Comparison of ENCODE assay signal across 29 cellular contexts in the genomic region with DNA sequence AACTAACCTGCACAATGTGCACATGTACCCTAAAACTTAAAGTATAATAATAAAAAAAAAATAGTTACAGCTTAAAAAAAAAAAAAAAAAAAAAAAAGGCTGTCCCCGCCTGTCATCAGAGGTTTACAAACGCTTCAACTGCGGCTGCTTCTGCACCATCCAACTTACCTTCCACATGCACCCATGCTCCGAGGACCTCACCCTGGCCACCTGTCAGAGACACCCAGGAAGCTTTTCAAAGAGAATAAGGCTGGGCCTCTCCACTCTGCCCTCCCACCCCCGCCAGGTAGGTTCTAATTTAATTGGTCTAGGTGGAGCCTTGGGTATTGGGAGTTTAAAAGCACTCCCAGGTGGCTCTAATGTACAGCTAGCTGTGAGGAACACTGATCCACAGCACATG.
"Had no signal": no experiment of that assay in that cellular context is flagged by ENCODE, and none has a peak within 500 bp of the region (broad histone marks: within the 10 kb centered on the region; RNA-seq: fewer than 3 reads in every experiment).

No MANE protein-coding gene starts in this region.

- FAIRE-seq: urothelium cell line had no signal

- H3K4me1 Mint-ChIP-seq: stimulated activated effector memory CD8-positive, alpha-beta T cell treated with anti-CD3 and anti-CD28 coated beads, Interleukin-12 subunit alpha, Interleukin-12 subunit beta, amount 100 ng/mL, for 72 hours had no signal

- ATAC-seq: stimulated activated effector memory CD8-positive, alpha-beta T cell treated with anti-CD3 and anti-CD28 coated beads, Interleukin-12 subunit alpha, Interleukin-12 subunit beta, amount 100 ng/mL, for 72 hours; stimulated activated memory B cell treated with anti-CD40 and anti-IgM and Interleukin-4, amounts not matched to agents 10 μg/mL and 1 μg/mL and 100 μg/mL, for 72 hours; stimulated activated naive B cell treated with anti-CD40 and anti-IgM and Interleukin-4, amounts not matched to agents 10 μg/mL and 1 μg/mL and 100 μg/mL, for 72 hours; stimulated activated naive CD8-positive, alpha-beta T cell treated with anti-CD3 and anti-CD28 coated beads, Interleukin-15, amount 100 ng/mL, for 72 hours; stimulated activated naive CD8-positive, alpha-beta T cell treated with anti-CD3 and anti-CD28 coated beads, Interleukin-15, Interleukin-2, amounts not matched to agents 100 U/mL and 50 U/mL, for 24 hours; upper lobe of right lung had no signal

- H3K9me3 ChIP-seq: stomach, suprapubic skin, testis, thoracic aorta, thyroid gland, tibial artery, tibial nerve, transverse colon, upper lobe of left lung, upper lobe of right lung, uterus, vagina had no signal

- H3K9me3 Mint-ChIP-seq: stimulated activated effector memory CD8-positive, alpha-beta T cell treated with anti-CD3 and anti-CD28 coated beads, Interleukin-12 subunit alpha, Interleukin-12 subunit beta, amount 100 ng/mL, for 72 hours; stimulated activated memory B cell treated with anti-CD40 and anti-IgM and Interleukin-4, amounts not matched to agents 10 μg/mL and 1 μg/mL and 100 μg/mL, for 72 hours; stimulated activated naive CD8-positive, alpha-beta T cell treated with anti-CD3 and anti-CD28 coated beads, Interleukin-15, amount 100 ng/mL, for 72 hours; stimulated activated naive CD8-positive, alpha-beta T cell treated with anti-CD3 and anti-CD28 coated beads, Interleukin-15, Interleukin-2, amounts not matched to agents 100 ng/mL and 50 ng/mL, for 24 hours; type B pancreatic cell had no signal

- H3K27ac ChIP-seq: stomach, suprapubic skin, testis, thoracic aorta, thyroid gland, tibial artery, tibial nerve, transverse colon, upper lobe of left lung, upper lobe of right lung, uterus, vagina had no signal

- H3K4me3 Mint-ChIP-seq: stimulated activated effector memory CD8-positive, alpha-beta T cell treated with anti-CD3 and anti-CD28 coated beads, Interleukin-12 subunit alpha, Interleukin-12 subunit beta, amount 100 ng/mL, for 72 hours; stimulated activated memory B cell treated with anti-CD40 and anti-IgM and Interleukin-4, amounts not matched to agents 10 μg/mL and 1 μg/mL and 100 μg/mL, for 72 hours; stimulated activated naive B cell treated with anti-CD40 and anti-IgM and Interleukin-4, amounts not matched to agents 10 μg/mL and 1 μg/mL and 100 μg/mL, for 72 hours; stimulated activated naive CD8-positive, alpha-beta T cell treated with anti-CD3 and anti-CD28 coated beads, Interleukin-15, amount 100 ng/mL, for 72 hours; stimulated activated naive CD8-positive, alpha-beta T cell treated with anti-CD3 and anti-CD28 coated beads, Interleukin-15, Interleukin-2, amounts not matched to agents 100 ng/mL and 50 ng/mL, for 24 hours; type B pancreatic cell had no signal

- H3K36me3 ChIP-seq: stomach, suprapubic skin, thoracic aorta, thyroid gland, tibial artery, tibial nerve, transverse colon, upper lobe of left lung, upper lobe of right lung, uterus, vagina had no signal

- H3K27me3 Mint-ChIP-seq: stimulated activated memory B cell treated with anti-CD40 and anti-IgM and Interleukin-4, amounts not matched to agents 10 μg/mL and 1 μg/mL and 100 μg/mL, for 72 hours had no signal

- DNase-seq: stimulated activated CD4-positive, alpha-beta T cell treated with anti-CD3 and anti-CD28 coated beads, Interleukin-2, amount 100 ng/mL, for 48 hours; stimulated activated CD4-positive, alpha-beta T cell treated with anti-CD3 and anti-CD28 coated beads, Interleukin-4, amount 100 ng/mL, for 1 hour; stimulated activated CD4-positive, alpha-beta T cell treated with anti-CD3 and anti-CD28 coated beads, Interleukin-4, amount 100 ng/mL, for 24 hours; stimulated activated CD4-positive, alpha-beta T cell treated with anti-CD3 and anti-CD28 coated beads, Interleukin-4, amount 100 ng/mL, for 4 hours; stimulated activated CD8-positive, alpha-beta memory T cell treated with anti-CD3 and anti-CD28 coated beads, Interleukin-4, amount 100 ng/mL, for 48 hours; stimulated activated naive B cell treated with anti-CD40 and anti-IgM and Interleukin-4, amounts not matched to agents 10 μg/mL and 1 μg/mL and 100 μg/mL, for 72 hours; stimulated activated naive CD4-positive, alpha-beta T cell; stimulated activated naive CD4-positive, alpha-beta T cell treated with Interleukin-2 at 50 U/mL for 16 hours; stimulated activated naive CD8-positive, alpha-beta T cell treated with anti-CD3 and anti-CD28 coated beads, Interleukin-15, amount 100 ng/mL, for 72 hours; stimulated activated naive CD8-positive, alpha-beta T cell treated with anti-CD3 and anti-CD28 coated beads, Interleukin-15, Interleukin-2, amounts not matched to agents 100 U/mL and 50 U/mL, for 24 hours; stomach; substantia nigra; testis; thyroid gland; tibial artery; transverse colon; trophoblast cell; upper lobe of left lung; upper lobe of right lung; uterus had no signal

- H3K27ac Mint-ChIP-seq: stimulated activated effector memory CD8-positive, alpha-beta T cell treated with anti-CD3 and anti-CD28 coated beads, Interleukin-12 subunit alpha, Interleukin-12 subunit beta, amount 100 ng/mL, for 72 hours; stimulated activated memory B cell treated with anti-CD40 and anti-IgM and Interleukin-4, amounts not matched to agents 10 μg/mL and 1 μg/mL and 100 μg/mL, for 72 hours; stimulated activated naive B cell treated with anti-CD40 and anti-IgM and Interleukin-4, amounts not matched to agents 10 μg/mL and 1 μg/mL and 100 μg/mL, for 72 hours; stimulated activated naive CD8-positive, alpha-beta T cell treated with anti-CD3 and anti-CD28 coated beads, Interleukin-15, amount 100 ng/mL, for 72 hours; stimulated activated naive CD8-positive, alpha-beta T cell treated with anti-CD3 and anti-CD28 coated beads, Interleukin-15, Interleukin-2, amounts not matched to agents 100 ng/mL and 50 ng/mL, for 24 hours; type B pancreatic cell had no signal

- H3K27me3 ChIP-seq: stomach, suprapubic skin, testis, thyroid gland, tibial artery, tibial nerve, transverse colon, upper lobe of left lung, upper lobe of right lung, uterus, vagina had no signal

- H3K4me1 ChIP-seq: stomach, testis, thyroid gland, tibial artery, tibial nerve, transverse colon, upper lobe of left lung, upper lobe of right lung, uterus, vagina had no signal

- H3K36me3 Mint-ChIP-seq: stimulated activated effector memory CD8-positive, alpha-beta T cell treated with anti-CD3 and anti-CD28 coated beads, Interleukin-12 subunit alpha, Interleukin-12 subunit beta, amount 100 ng/mL, for 72 hours; stimulated activated memory B cell treated with anti-CD40 and anti-IgM and Interleukin-4, amounts not matched to agents 10 μg/mL and 1 μg/mL and 100 μg/mL, for 72 hours; stimulated activated naive B cell treated with anti-CD40 and anti-IgM and Interleukin-4, amounts not matched to agents 10 μg/mL and 1 μg/mL and 100 μg/mL, for 72 hours; type B pancreatic cell had no signal

- H3K4me3 ChIP-seq: stomach, suprapubic skin, testis, thoracic aorta, thyroid gland, tibial artery, tibial nerve, transverse colon, upper lobe of left lung, upper lobe of right lung, uterus, vagina had no signal
